In the genomic region with DNA sequence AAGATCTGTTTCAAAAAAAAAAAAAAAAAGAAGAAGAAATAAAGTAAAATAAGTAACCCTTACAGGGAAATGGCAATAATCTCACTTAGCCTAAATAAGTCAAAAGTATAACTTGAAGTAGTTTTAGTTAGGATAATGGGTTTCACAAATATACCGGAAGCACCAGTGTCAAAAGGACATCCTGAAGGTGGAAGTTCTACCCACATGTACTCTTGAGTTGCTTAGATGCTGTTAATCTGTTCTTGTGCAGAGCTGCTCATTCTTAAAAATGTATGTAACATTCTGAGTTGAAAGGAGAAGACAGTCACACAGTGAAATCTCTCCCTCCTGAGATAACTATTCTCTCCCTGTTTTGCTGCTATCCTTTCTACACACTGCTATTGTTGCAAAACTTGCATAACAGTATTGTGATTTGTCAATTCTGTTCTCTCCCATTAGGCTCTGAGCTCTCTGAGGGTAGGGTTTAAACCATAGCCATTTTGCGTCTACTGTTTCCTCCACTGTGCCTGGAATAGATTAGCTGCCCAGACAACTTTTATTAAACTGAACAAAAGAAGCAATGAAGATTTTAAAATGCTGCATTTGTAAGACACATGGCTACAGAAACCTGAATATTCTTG, we compare ENCODE assay signal across 1 cellular context.
TF ChIP-seq lines count a peak whose summit lies in the region.

No MANE protein-coding gene starts in this region.

TF ChIP-seq in endothelial cell of umbilical vein, 7 proteins besides CTCF, POLR2A, EP300 and RAD21:
- TF ChIP-seq GATA2 (IDR thresholded peaks at IDR 0.05; ENCODE audit: insufficient read depth, insufficient read length, low read depth, low read length) (no peak), POLR2AphosphoS5 (IDR thresholded peaks at IDR 0.05; ENCODE audit: insufficient read depth, low read depth, low read length) (no peak), JUN (IDR thresholded peaks at IDR 0.05; ENCODE audit: borderline replicate concordance, insufficient read depth, insufficient read length, low read depth) (no peak), FOS (IDR thresholded peaks at IDR 0.05; ENCODE audit: borderline replicate concordance, insufficient read depth, low read length) (no peak), EZH2 (IDR thresholded peaks at IDR 0.05; ENCODE audit: borderline replicate concordance, low read depth, low read length, severe bottlenecking) (no peak), MYC (IDR thresholded peaks at IDR 0.05; ENCODE audit: low read depth, low read length) (no peak)
- TF ChIP-seq, protein P1, sequence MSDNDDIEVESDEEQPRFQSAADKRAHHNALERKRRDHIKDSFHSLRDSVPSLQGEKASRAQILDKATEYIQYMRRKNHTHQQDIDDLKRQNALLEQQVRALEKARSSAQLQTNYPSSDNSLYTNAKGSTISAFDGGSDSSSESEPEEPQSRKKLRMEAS (IDR thresholded peaks at IDR 0.05; ENCODE audit: insufficient read depth, insufficient read length) = no peak
